In the genomic region with DNA sequence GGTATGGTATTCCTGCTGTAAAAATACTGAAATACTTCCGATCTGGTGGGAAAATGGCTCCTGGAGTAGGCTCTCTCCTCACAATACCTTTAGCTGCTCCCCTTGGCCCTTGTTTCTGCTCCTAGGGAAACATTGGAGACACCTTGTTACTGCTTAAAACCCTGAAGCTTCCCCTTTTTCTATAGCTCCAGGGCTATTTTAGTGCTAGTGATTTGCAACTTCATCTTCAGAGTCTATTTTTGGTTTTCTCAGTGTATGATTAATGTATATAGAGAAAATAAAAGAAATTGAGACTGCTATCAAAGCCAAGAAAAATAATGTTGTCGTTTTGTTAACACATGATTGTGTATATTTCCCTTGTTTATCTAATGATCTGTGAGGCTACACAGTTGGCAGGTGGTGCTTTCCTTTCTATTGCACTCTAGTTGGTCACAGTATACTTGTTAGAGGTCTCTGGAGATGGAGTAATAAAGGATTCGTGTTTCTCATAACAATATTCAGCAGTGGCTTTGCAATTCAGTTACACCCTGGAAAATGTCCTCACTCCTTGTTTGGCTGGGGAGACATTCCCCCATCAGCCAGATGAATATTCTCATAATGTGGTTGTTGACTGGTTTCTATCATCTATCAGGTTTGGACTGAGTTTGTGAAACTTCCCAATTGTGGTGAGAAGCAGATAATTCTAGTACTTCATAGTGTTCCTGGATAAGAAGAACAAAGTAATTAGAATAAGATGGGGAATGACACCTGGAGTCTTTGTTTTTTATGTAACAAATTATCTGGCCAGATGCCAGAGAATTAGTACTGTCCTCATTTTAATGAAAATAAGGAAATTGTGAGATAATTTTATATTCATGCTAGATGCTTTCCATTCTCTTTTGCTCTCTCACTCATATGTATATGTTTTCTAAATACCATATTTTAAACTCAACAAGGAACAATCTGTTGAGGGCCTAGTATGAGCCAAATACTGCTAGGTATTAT, we compare ENCODE assay signal across 1 cellular context.
TF ChIP-seq lines count a peak whose summit lies in the region.

No MANE protein-coding gene starts in this region.

TF ChIP-seq in SK-N-SH, 30 proteins besides CTCF, POLR2A, EP300 and RAD21 (continued from another document):
- TF ChIP-seq, protein P1, sequence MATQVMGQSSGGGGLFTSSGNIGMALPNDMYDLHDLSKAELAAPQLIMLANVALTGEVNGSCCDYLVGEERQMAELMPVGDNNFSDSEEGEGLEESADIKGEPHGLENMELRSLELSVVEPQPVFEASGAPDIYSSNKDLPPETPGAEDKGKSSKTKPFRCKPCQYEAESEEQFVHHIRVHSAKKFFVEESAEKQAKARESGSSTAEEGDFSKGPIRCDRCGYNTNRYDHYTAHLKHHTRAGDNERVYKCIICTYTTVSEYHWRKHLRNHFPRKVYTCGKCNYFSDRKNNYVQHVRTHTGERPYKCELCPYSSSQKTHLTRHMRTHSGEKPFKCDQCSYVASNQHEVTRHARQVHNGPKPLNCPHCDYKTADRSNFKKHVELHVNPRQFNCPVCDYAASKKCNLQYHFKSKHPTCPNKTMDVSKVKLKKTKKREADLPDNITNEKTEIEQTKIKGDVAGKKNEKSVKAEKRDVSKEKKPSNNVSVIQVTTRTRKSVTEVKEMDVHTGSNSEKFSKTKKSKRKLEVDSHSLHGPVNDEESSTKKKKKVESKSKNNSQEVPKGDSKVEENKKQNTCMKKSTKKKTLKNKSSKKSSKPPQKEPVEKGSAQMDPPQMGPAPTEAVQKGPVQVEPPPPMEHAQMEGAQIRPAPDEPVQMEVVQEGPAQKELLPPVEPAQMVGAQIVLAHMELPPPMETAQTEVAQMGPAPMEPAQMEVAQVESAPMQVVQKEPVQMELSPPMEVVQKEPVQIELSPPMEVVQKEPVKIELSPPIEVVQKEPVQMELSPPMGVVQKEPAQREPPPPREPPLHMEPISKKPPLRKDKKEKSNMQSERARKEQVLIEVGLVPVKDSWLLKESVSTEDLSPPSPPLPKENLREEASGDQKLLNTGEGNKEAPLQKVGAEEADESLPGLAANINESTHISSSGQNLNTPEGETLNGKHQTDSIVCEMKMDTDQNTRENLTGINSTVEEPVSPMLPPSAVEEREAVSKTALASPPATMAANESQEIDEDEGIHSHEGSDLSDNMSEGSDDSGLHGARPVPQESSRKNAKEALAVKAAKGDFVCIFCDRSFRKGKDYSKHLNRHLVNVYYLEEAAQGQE (IDR thresholded peaks at IDR 0.05; ENCODE audit: low read depth, low read length), result no peak
TF ChIP-seq in SK-N-SH: peak in this region for 0.
